19 cellular contexts compared by ENCODE assay signal in the genomic region with DNA sequence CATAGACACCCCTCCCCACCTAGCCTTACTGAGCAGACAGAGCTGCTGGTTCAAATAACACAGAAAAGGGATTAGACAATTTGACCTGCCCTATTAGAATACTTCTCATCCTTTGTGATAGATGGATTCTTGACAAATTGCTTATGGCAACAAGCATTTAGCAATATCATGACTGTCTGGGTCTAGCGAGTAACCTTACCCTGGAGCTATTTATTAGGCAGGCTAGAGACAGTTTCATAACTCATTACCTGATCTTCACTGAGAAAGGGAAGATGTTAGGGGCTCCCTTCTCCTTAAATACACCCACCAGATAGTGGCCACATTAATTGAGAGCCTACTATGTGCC.
"Had no signal": no experiment of that assay in that cellular context is flagged by ENCODE, and none has a peak within 500 bp of the region (broad histone marks: within the 10 kb centered on the region; RNA-seq: fewer than 3 reads in every experiment).

No MANE protein-coding gene starts in this region.

- H3K27me3 ChIP-seq: cardiac muscle cell, hepatocyte, transverse colon, vagina had no signal

- H3K79me2 ChIP-seq: hepatocyte had no signal

- H3K9me3 Mint-ChIP-seq: T-helper 1 cell treated with Interleukin-12 subunit alpha and Interleukin-12 subunit beta and Interleukin-4 antibody, amounts not matched to agents 30 μg/mL and 1 μg/mL, for 36 hours had no signal

- H3K36me3 ChIP-seq: cardiac muscle cell, left lung, spleen, transverse colon, vagina had no signal

- ATAC-seq: left lung had no signal

- H3K27ac Mint-ChIP-seq: activated naive CD4-positive, alpha-beta T cell treated with anti-CD3 and anti-CD28 coated beads, Interleukin-2, amount 50 U/mL, for 24 hours; memory B cell; T-helper 1 cell treated with Interleukin-12 subunit alpha and Interleukin-12 subunit beta and Interleukin-4 antibody, amounts not matched to agents 30 μg/mL and 1 μg/mL, for 36 hours had no signal

- H3K4me3 ChIP-seq: cardiac muscle cell, hepatocyte, left lung, spleen, transverse colon, vagina had no signal

- H3K4me3 Mint-ChIP-seq: activated naive CD4-positive, alpha-beta T cell treated with anti-CD3 and anti-CD28 coated beads, Interleukin-2, amount 50 U/mL, for 24 hours; memory B cell; neural crest cell; T-helper 1 cell treated with Interleukin-12 subunit alpha and Interleukin-12 subunit beta and Interleukin-4 antibody, amounts not matched to agents 30 μg/mL and 1 μg/mL, for 36 hours had no signal

- H3K27ac ChIP-seq: cardiac muscle cell, hepatocyte, left lung, spleen, transverse colon, vagina had no signal

- H3K36me3 Mint-ChIP-seq: activated naive CD4-positive, alpha-beta T cell treated with anti-CD3 and anti-CD28 coated beads, Interleukin-2, amount 50 U/mL, for 24 hours had no signal

- H2AFZ ChIP-seq: hepatocyte had no signal

- H3K9me3 ChIP-seq: transverse colon, vagina had no signal

- H3K4me1 ChIP-seq: left lung, spleen, transverse colon, vagina had no signal

- H3K4me1 Mint-ChIP-seq: activated naive CD4-positive, alpha-beta T cell treated with anti-CD3 and anti-CD28 coated beads, Interleukin-2, amount 50 U/mL, for 24 hours; memory B cell; neural crest cell had no signal

- DNase-seq: activated CD4-positive, alpha-beta T cell treated with anti-CD3 and anti-CD28 coated beads, Interleukin-2, amount 50 U/mL, for 1 hour; activated CD4-positive, CD25-positive, alpha-beta regulatory T cell treated with anti-CD3 and anti-CD28 coated beads, Interleukin-2, amount 50 U/mL, for 72 hours; activated CD8-positive, alpha-beta memory T cell treated with anti-CD3 and anti-CD28 coated beads for 24 hours; activated gamma-delta T cell; islet precursor cell; left lung; retina; spleen; stimulated activated CD8-positive, alpha-beta memory T cell treated with anti-CD3 and anti-CD28 coated beads, Interleukin-4, amount 100 ng/mL, for 48 hours; stimulated activated naive CD4-positive, alpha-beta T cell treated with Interleukin-2 at 50 U/mL for 16 hours; substantia nigra; transverse colon had no signal

- H3K4me2 ChIP-seq: hepatocyte had no signal
